ENCODE assay signal across 28 cellular contexts in genomic region chr2:97963079-97963406, GRCh38. TPM values are rescaled to one million over a fixed set of nuclear protein-coding genes. Genes with fewer than 3 reads are reported as not detected.
DNase-seq lines count a peak whose midpoint lies in the region; ATAC-seq and TF ChIP-seq lines count a peak whose summit lies in the region.
"Had no signal": no experiment of that assay in that cellular context is flagged by ENCODE, and none has a peak within 500 bp of the region (broad histone marks: within the 10 kb centered on the region; RNA-seq: fewer than 3 reads in every experiment).

No MANE protein-coding gene starts in this region.

- H3K27me3 Mint-ChIP-seq in activated T-cell treated with anti-CD3 and anti-CD28 coated beads, Interleukin-2, amount 50 U/mL, for 72 hours (ENCODE audit: low read depth) = no peaks in the 10 kb centered on the region
- H3K27me3 Mint-ChIP-seq: brain had no signal

- no peaks in the 10 kb centered on the region for H3K9me3 ChIP-seq in muscle layer of colon (ENCODE audit: low read length)
- H3K9me3 ChIP-seq: adrenal gland, esophagus muscularis mucosa, left ventricle myocardium inferior, pancreas had no signal

- no peak for TF ChIP-seq CTCF in VCaP (conservative IDR thresholded peaks at IDR 0.05)

- peak overlapping the region; percentile 94 for H3K27ac Mint-ChIP-seq in activated T-cell treated with anti-CD3 and anti-CD28 coated beads, Interleukin-2, amount 50 U/mL, for 72 hours
- H3K27ac Mint-ChIP-seq: nephron progenitor cell had no signal

- no peaks in the 10 kb centered on the region for H3K9me3 Mint-ChIP-seq in activated T-cell treated with anti-CD3 and anti-CD28 coated beads, Interleukin-2, amount 50 U/mL, for 72 hours

- no peak overlapping the region for H3K4me3 ChIP-seq in muscle layer of colon (ENCODE audit: low read depth in 1 of 2, low read length in 2 of 2)
- H3K4me3 ChIP-seq: adrenal gland, BLaER1, esophagus muscularis mucosa, GM23248, hepatocyte, left ventricle myocardium inferior, pancreas had no signal

- H3K4me1 Mint-ChIP-seq in activated T-cell treated with anti-CD3 and anti-CD28 coated beads, Interleukin-2, amount 50 U/mL, for 72 hours (ENCODE audit: low read depth) = peaks cover 62% of the 10 kb centered on the region

- no peaks in the 10 kb centered on the region for H3K27me3 ChIP-seq in muscle layer of colon (ENCODE audit: control insufficient read depth in 1 of 2, insufficient read depth in 2 of 2, low read length in 2 of 2)
- H3K27me3 ChIP-seq: adrenal gland, BLaER1, esophagus muscularis mucosa, hepatocyte, pancreas had no signal

- H3K9ac ChIP-seq in muscle layer of colon (ENCODE audit: low read length) = no peak overlapping the region
- H3K9ac ChIP-seq: BLaER1, GM23248 had no signal

- no peaks in the 10 kb centered on the region for H3K36me3 ChIP-seq in muscle layer of colon (ENCODE audit: insufficient read depth, low read length)
- H3K36me3 ChIP-seq: adrenal gland, BLaER1, esophagus muscularis mucosa, left ventricle myocardium inferior, pancreas had no signal

- H3K4me3 Mint-ChIP-seq in activated T-cell treated with anti-CD3 and anti-CD28 coated beads, Interleukin-2, amount 50 U/mL, for 72 hours = peak overlapping the region in 1 of 2 donors; percentile 83
- H3K4me3 Mint-ChIP-seq: brain, nephron progenitor cell had no signal

- no peaks in the 10 kb centered on the region for H3K36me3 Mint-ChIP-seq in activated T-cell treated with anti-CD3 and anti-CD28 coated beads, Interleukin-2, amount 50 U/mL, for 72 hours (ENCODE audit: insufficient read depth in 2 of 2)

- no peak for DNase-seq in activated T-cell treated with anti-CD3 and anti-CD28 coated beads, Interleukin-2, amount 50 U/mL, for 72 hours
- DNase-seq in activated T-cell treated with anti-CD3 and anti-CD28 coated beads, Interleukin-2, amount 50 U/mL, for 48 hours = no peak
- DNase-seq in SHP77 (lab: John Stamatoyannopoulos, UW) (no peak), NCI-H187 (lab: John Stamatoyannopoulos, UW) (no peak)
- no peak for DNase-seq in stimulated activated CD4-positive, alpha-beta T cell treated with anti-CD3 and anti-CD28 coated beads, Interleukin-15, amount 100 ng/mL, for 24 hours
- DNase-seq: activated CD4-positive, alpha-beta T cell treated with anti-CD3 and anti-CD28 coated beads for 4 hours; activated CD8-positive, alpha-beta memory T cell treated with anti-CD3 and anti-CD28 coated beads, Interleukin-2, amount 50 U/mL, for 4 hours; activated gamma-delta T cell; adrenal gland; DND-41; effector CD4-positive, alpha-beta T cell; GM23248; left ventricle myocardium inferior; NCI-H1048; NCI-H1930; nephron progenitor cell; pancreas; stimulated activated CD4-positive, alpha-beta T cell treated with anti-CD3 and anti-CD28 coated beads, Interleukin-2, amount 100 ng/mL, for 48 hours; stimulated activated naive CD4-positive, alpha-beta T cell had no signal

- peaks cover 19% of the 10 kb centered on the region for H3K4me1 ChIP-seq in muscle layer of colon (ENCODE audit: insufficient read depth, low read length)

- H3K27ac ChIP-seq in VCaP = peak overlapping the region; percentile 17; the same call in 1 of the 2 replicates
- H3K27ac ChIP-seq in muscle layer of colon (ENCODE audit: low read depth, low read length) = peak overlapping the region; percentile 8
- H3K27ac ChIP-seq: adrenal gland, BLaER1, esophagus muscularis mucosa, GM23248, hepatocyte, HL-60, left ventricle myocardium inferior had no signal

- peak in 1 of 2 donors; percentile 41 for ATAC-seq in activated T-cell treated with anti-CD3 and anti-CD28 coated beads, Interleukin-2, amount 50 U/mL, for 72 hours (replicated peaks in 1 of 2)
- peak; percentile 33 for ATAC-seq in GM21423 (IDR thresholded peaks at IDR 0.05; ENCODE audit: unreplicated experiment)
- ATAC-seq: HepG2, pancreas had no signal

RNA-seq across cellular contexts. Expression of gene TMEM131, which starts 32.7 kb away (rescaled TPM):
- 10 to 100 TPM; 40.3 to 40.5 TPM for total RNA-seq in activated T-cell treated with anti-CD3 and anti-CD28 coated beads, Interleukin-2, amount 50 U/mL, for 72 hours
